In genomic region chr7:3730271-3730670, GRCh38 we compare ENCODE assay signal across 28 cellular contexts.
DNase-seq lines count a peak whose midpoint lies in the region; ATAC-seq and TF ChIP-seq lines count a peak whose summit lies in the region.
"Had no signal": no experiment of that assay in that cellular context is flagged by ENCODE, and none has a peak within 500 bp of the region (broad histone marks: within the 10 kb centered on the region; RNA-seq: fewer than 3 reads in every experiment).

No MANE protein-coding gene starts in this region.

- no peak overlapping the region for H2BK12ac ChIP-seq in trophoblast cell (ENCODE audit: low read length)

- no peaks in the 10 kb centered on the region for H3K79me1 ChIP-seq in trophoblast cell (ENCODE audit: low read length)

- ATAC-seq in HG03097 (IDR thresholded peaks at IDR 0.05; ENCODE audit: low FRiP score, unreplicated experiment): no peak
- ATAC-seq: psoas muscle, T-cell, upper lobe of right lung had no signal

- TF ChIP-seq CTCF in chondrocyte (IDR thresholded peaks at IDR 0.05): no peak

- no peak overlapping the region for H2AFZ ChIP-seq in trophoblast cell (ENCODE audit: insufficient read depth, low read length, poor library complexity)

- no peaks in the 10 kb centered on the region for H3K79me2 ChIP-seq in trophoblast cell (ENCODE audit: control insufficient read depth, insufficient read depth, low read length, poor library complexity)

- no peak overlapping the region for H3K27ac ChIP-seq in trophoblast cell (ENCODE audit: low read depth, low read length)
- H3K27ac ChIP-seq: BLaER1 treated with 17β-estradiol and CSF1 and Interleukin-3, amounts not matched to agents 10 nM and 100 nM; breast epithelium; heart right ventricle; HL-60; neutrophil; psoas muscle; skin epidermis; upper lobe of right lung had no signal

- H3K4me1 ChIP-seq in trophoblast cell (ENCODE audit: control insufficient read depth in 1 of 2, insufficient read depth in 2 of 2, low read length in 2 of 2): no peaks in the 10 kb centered on the region
- H3K4me1 ChIP-seq: BLaER1 treated with 17β-estradiol and CSF1 and Interleukin-3, amounts not matched to agents 10 nM and 100 nM; breast epithelium; HAP-1; psoas muscle; upper lobe of right lung had no signal

- peaks cover 6% of the 10 kb centered on the region for H3K9me3 Mint-ChIP-seq in chondrocyte (ENCODE audit: low read depth)
- H3K9me3 Mint-ChIP-seq: activated CD4-positive, alpha-beta memory T cell treated with anti-CD3 and anti-CD28 coated beads, Interleukin-2, amount 10 ng/mL, durations not matched to agents 7 days and 5 days had no signal

- H2BK120ac ChIP-seq in trophoblast cell (ENCODE audit: insufficient read depth, low read length, poor library complexity): no peak overlapping the region

- H4K91ac ChIP-seq in trophoblast cell (ENCODE audit: low read depth, low read length): no peak overlapping the region

- no peak overlapping the region for H3K4me3 ChIP-seq in trophoblast cell (ENCODE audit: low read depth, low read length)
- H3K4me3 ChIP-seq: BLaER1 treated with 17β-estradiol and CSF1 and Interleukin-3, amounts not matched to agents 10 nM and 100 nM; breast epithelium; HAP-1; heart right ventricle; psoas muscle; skin epidermis; upper lobe of right lung had no signal

- no peak overlapping the region for H3K14ac ChIP-seq in trophoblast cell (ENCODE audit: low read length)

- no peaks in the 10 kb centered on the region for H3K9me3 ChIP-seq in trophoblast cell (ENCODE audit: insufficient read depth, low read depth, low read length)
- H3K9me3 ChIP-seq: HAP-1, neutrophil, upper lobe of right lung had no signal

- H2BK5ac ChIP-seq in trophoblast cell (ENCODE audit: low read depth, low read length, poor library complexity): no peak overlapping the region

- H3K36me3 Mint-ChIP-seq in chondrocyte (ENCODE audit: low read depth): peaks cover 6% of the 10 kb centered on the region
- H3K36me3 Mint-ChIP-seq: activated naive CD8-positive, alpha-beta T cell treated with anti-CD3 and anti-CD28 coated beads, Interleukin-2, amount 10 ng/mL, durations not matched to agents 7 days and 5 days; T-cell had no signal

- H3K23ac ChIP-seq in trophoblast cell (ENCODE audit: low read length): no peak overlapping the region

- H3K36me3 ChIP-seq in trophoblast cell (ENCODE audit: control insufficient read depth in 1 of 2, insufficient read depth in 2 of 2, low read length in 2 of 2): peaks cover 4 to 7% of the 10 kb centered on the region in 2 experiments
- H3K36me3 ChIP-seq: BLaER1 treated with 17β-estradiol and CSF1 and Interleukin-3, amounts not matched to agents 10 nM and 100 nM; breast epithelium; HAP-1; heart right ventricle; neutrophil; upper lobe of right lung had no signal

- H3K27me3 Mint-ChIP-seq in chondrocyte (ENCODE audit: low read depth): no peaks in the 10 kb centered on the region
- H3K27me3 Mint-ChIP-seq: activated naive CD8-positive, alpha-beta T cell treated with anti-CD3 and anti-CD28 coated beads, Interleukin-2, amount 10 ng/mL, durations not matched to agents 7 days and 5 days; T-cell had no signal

- H2AK5ac ChIP-seq in trophoblast cell (ENCODE audit: low read length): no peak overlapping the region

- no peak overlapping the region for H3K18ac ChIP-seq in trophoblast cell (ENCODE audit: low read length)

- WGBS in trophoblast cell (ENCODE audit: extremely low coverage, insufficient coverage, insufficient read length): no CpG with 5 or more reads among the region's 3 CpGs

- H3K9ac ChIP-seq in trophoblast cell (ENCODE audit: low read length): no peak overlapping the region
- H3K9ac ChIP-seq: BLaER1 treated with 17β-estradiol and CSF1 and Interleukin-3, amounts not matched to agents 10 nM and 100 nM had no signal

- H3K4ac ChIP-seq in trophoblast cell (ENCODE audit: low read depth, low read length): no peak overlapping the region

- peaks cover 3% of the 10 kb centered on the region for H3K4me1 Mint-ChIP-seq in chondrocyte (ENCODE audit: low read depth)
- H3K4me1 Mint-ChIP-seq: activated CD4-positive, alpha-beta memory T cell treated with anti-CD3 and anti-CD28 coated beads, Interleukin-2, amount 10 ng/mL, durations not matched to agents 7 days and 5 days; activated naive CD8-positive, alpha-beta T cell treated with anti-CD3 and anti-CD28 coated beads, Interleukin-2, amount 10 ng/mL, durations not matched to agents 7 days and 5 days; T-cell had no signal

- H4K8ac ChIP-seq in trophoblast cell (ENCODE audit: low read depth, low read length): no peak overlapping the region

- DNase-seq in DMS 273 treated with DMSO at 0.1 percent for 48 hours (lab: John Stamatoyannopoulos, UW) (peak; percentile 81), NCI-H226 (peak; percentile 20), chondrocyte (ENCODE audit: low spot score) (no peak), myocyte (ENCODE audit: low read depth) (peak; percentile 90), SW 1271 (lab: John Stamatoyannopoulos, UW) (no peak), trophoblast cell (no peak)
- DNase-seq: ACHN; activated CD4-positive, alpha-beta memory T cell treated with anti-CD3 and anti-CD28 coated beads, Interleukin-2, amount 10 ng/mL, durations not matched to agents 7 days and 5 days; activated effector memory CD4-positive, alpha-beta T cell treated with Interleukin-2 at 50 U/mL for 16 hours; activated naive CD8-positive, alpha-beta T cell treated with anti-CD3 and anti-CD28 coated beads, Interleukin-2, amount 10 ng/mL, durations not matched to agents 7 days and 5 days; heart right ventricle; mesenchymal stem cell; NCI-H1048; NCI-H187; NCI-H2227 treated with DMSO at 0.1 percent for 48 hours; NCI-H82; psoas muscle; SHP77; stimulated activated CD4-positive, alpha-beta T cell treated with anti-CD3 and anti-CD28 coated beads, Interleukin-1b, Interleukin-23, amount 100 ng/mL, for 48 hours; T-cell; upper lobe of right lung had no signal

- no peaks in the 10 kb centered on the region for H3K27me3 ChIP-seq in trophoblast cell (ENCODE audit: insufficient read depth, low read length)
- H3K27me3 ChIP-seq: BLaER1 treated with 17β-estradiol and CSF1 and Interleukin-3, amounts not matched to agents 10 nM and 100 nM; breast epithelium; heart right ventricle; neutrophil; upper lobe of right lung had no signal

- peak overlapping the region; percentile 42 for H3K27ac Mint-ChIP-seq in chondrocyte (ENCODE audit: unreplicated experiment)
- H3K27ac Mint-ChIP-seq: activated CD4-positive, alpha-beta memory T cell treated with anti-CD3 and anti-CD28 coated beads, Interleukin-2, amount 10 ng/mL, durations not matched to agents 7 days and 5 days; activated naive CD8-positive, alpha-beta T cell treated with anti-CD3 and anti-CD28 coated beads, Interleukin-2, amount 10 ng/mL, durations not matched to agents 7 days and 5 days; T-cell had no signal

- H4K12ac ChIP-seq in trophoblast cell (ENCODE audit: low read depth, low read length): no peak overlapping the region

- H3K4me2 ChIP-seq in trophoblast cell (ENCODE audit: low read length): no peak overlapping the region
- H3K4me2 ChIP-seq: BLaER1 treated with 17β-estradiol and CSF1 and Interleukin-3, amounts not matched to agents 10 nM and 100 nM had no signal

- H3K4me3 Mint-ChIP-seq in chondrocyte (ENCODE audit: unreplicated experiment): no peak overlapping the region
- H3K4me3 Mint-ChIP-seq: activated CD4-positive, alpha-beta memory T cell treated with anti-CD3 and anti-CD28 coated beads, Interleukin-2, amount 10 ng/mL, durations not matched to agents 7 days and 5 days; activated naive CD8-positive, alpha-beta T cell treated with anti-CD3 and anti-CD28 coated beads, Interleukin-2, amount 10 ng/mL, durations not matched to agents 7 days and 5 days; T-cell had no signal

Comparison
In these comparisons a context has a peak if more than half of its experiments do, and no peak if none do; other contexts are left out.
1. DNase-seq: peak in DMS 273 treated with DMSO at 0.1 percent for 48 hours (single experiment), NCI-H226 (single experiment) and myocyte (single experiment); none in chondrocyte (single experiment), SW 1271 (0 of 2) and trophoblast cell (0 of 2).